ENCODE assay signal across 8 cellular contexts in the genomic region with DNA sequence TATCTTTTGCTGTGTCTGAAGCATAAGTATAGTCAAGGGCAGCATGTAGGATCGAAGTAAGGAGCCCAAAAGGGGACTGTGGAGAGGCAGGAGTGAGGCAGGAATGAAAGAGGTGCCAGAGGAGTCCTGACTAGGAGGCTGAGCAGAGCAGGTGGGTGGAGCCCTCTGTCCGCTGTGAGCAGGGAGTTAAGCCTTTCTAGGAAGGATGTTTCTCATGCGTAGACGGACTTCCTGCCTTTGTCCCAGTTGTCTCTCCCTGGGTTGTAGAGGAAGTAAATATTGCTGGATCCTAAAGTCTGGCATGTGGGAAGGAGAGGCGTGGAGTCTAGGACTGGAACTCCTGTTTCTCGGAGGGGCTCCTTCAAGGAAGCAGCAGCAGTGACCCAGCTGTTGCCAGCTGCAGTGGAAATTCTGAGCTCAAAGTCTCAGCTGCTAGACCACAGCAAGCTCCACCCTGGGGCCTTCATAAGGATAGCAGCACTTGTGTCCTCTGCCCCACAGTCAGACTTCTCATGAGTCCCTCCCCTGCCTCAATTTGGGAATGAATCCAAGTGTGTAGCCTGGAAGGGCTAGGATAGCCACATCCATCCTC. TPM values are rescaled to one million over a fixed set of nuclear protein-coding genes. Genes with fewer than 3 reads are reported as not detected.
A peak's percentile ranks its signal among the peaks of the same experiment; 100 is the strongest.
DNase-seq lines count a peak whose midpoint lies in the region; ATAC-seq, FAIRE-seq and TF ChIP-seq lines count a peak whose summit lies in the region.

No MANE protein-coding gene starts in this region.

- POLR2A ChIA-PET in A549 (lab: Yijun Ruan, JAX): no interaction called here
- POLR2A ChIA-PET in activated naive CD8-positive, alpha-beta T cell treated with anti-CD3 and anti-CD28 coated beads, Interleukin-2, amount 10 ng/mL, durations not matched to agents 7 days and 5 days (lab: Charles Lee): interaction anchor here (0.9 kb wide), 1 partner anchor 44 kb away, joined by 3 read pairs; no protein-coding TSS in a partner anchor

- H3K36me3 Mint-ChIP-seq in activated naive CD8-positive, alpha-beta T cell treated with anti-CD3 and anti-CD28 coated beads, Interleukin-2, amount 10 ng/mL, durations not matched to agents 7 days and 5 days: peaks cover 1% of the 10 kb centered on the region

- H3K4me2 ChIP-seq in A549: peak overlapping the region; percentile 4; the same call in 1 of the 3 replicates

- peak overlapping the region; percentile 57 for H3K4me3 Mint-ChIP-seq in activated naive CD8-positive, alpha-beta T cell treated with anti-CD3 and anti-CD28 coated beads, Interleukin-2, amount 10 ng/mL, durations not matched to agents 7 days and 5 days

- ATAC-seq in A549 (peak; percentile 70 to 90), GM18867 (IDR thresholded peaks at IDR 0.05; ENCODE audit: unreplicated experiment) (peak; percentile 53), left ventricle myocardium superior (peak; percentile 94)
- ATAC-seq in activated naive CD8-positive, alpha-beta T cell treated with anti-CD3 and anti-CD28 coated beads, Interleukin-2, amount 10 ng/mL, durations not matched to agents 7 days and 5 days (ENCODE audit: low read depth): peak; percentile 80

- no peak for TF ChIP-seq EP300 in A549 (IDR thresholded peaks at IDR 0.05)

- 0 out of 3 replicates have a peak, but pooled peaks cover 6% of the 10 kb centered on the region for H3K4me1 ChIP-seq in A549

- no peaks in the 10 kb centered on the region for H3K27me3 Mint-ChIP-seq in activated naive CD8-positive, alpha-beta T cell treated with anti-CD3 and anti-CD28 coated beads, Interleukin-2, amount 10 ng/mL, durations not matched to agents 7 days and 5 days

- H3K9me3 ChIP-seq in A549: no peaks in the 10 kb centered on the region

- peak overlapping the region; percentile 72 for H3K27ac Mint-ChIP-seq in activated naive CD8-positive, alpha-beta T cell treated with anti-CD3 and anti-CD28 coated beads, Interleukin-2, amount 10 ng/mL, durations not matched to agents 7 days and 5 days

- FAIRE-seq in A549 (lab: Jason Lieb, UNC): no peak

- TF ChIP-seq RAD21 in A549 (conservative IDR thresholded peaks at IDR 0.05 in 1 of 2, IDR thresholded peaks at IDR 0.05 in 1 of 2): no peak

- intact Hi-C loops in left ventricle myocardium superior (cut with micrococcal nuclease): loop anchor here (5.0 kb wide), 1 partner anchor 48 kb away; no protein-coding TSS in a partner anchor

- CTCF ChIA-PET in A549 (lab: Yijun Ruan, JAX): interaction anchor here (0.7 to 6.3 kb wide), 3 partner anchors 25 to 58 kb away, joined by 3 to 87 read pairs (median 3); no protein-coding TSS in a partner anchor

- H3K9me3 Mint-ChIP-seq in activated naive CD8-positive, alpha-beta T cell treated with anti-CD3 and anti-CD28 coated beads, Interleukin-2, amount 10 ng/mL, durations not matched to agents 7 days and 5 days: no peaks in the 10 kb centered on the region

- peak overlapping the region in 1 of 2 experiments; percentile 17; a peak in 1 of 6 replicates for H3K27ac ChIP-seq in A549

- H3K4me3 ChIP-seq in A549: no peak overlapping the region
- H3K4me3 ChIP-seq in retinal pigment epithelial cell (ENCODE audit: low read length): no peak overlapping the region

- peaks cover 21% of the 10 kb centered on the region for H3K4me1 Mint-ChIP-seq in activated naive CD8-positive, alpha-beta T cell treated with anti-CD3 and anti-CD28 coated beads, Interleukin-2, amount 10 ng/mL, durations not matched to agents 7 days and 5 days

- TF ChIP-seq CTCF in A549 (IDR thresholded peaks at IDR 0.05): no peak
- no peak for TF ChIP-seq CTCF in retinal pigment epithelial cell (conservative IDR thresholded peaks at IDR 0.05; ENCODE audit: low read depth, low read length)

- WGBS in A549 (ENCODE audit: missing lambda C conversion rate): 40% methylated on average over 6 of the region's 6 CpGs

- TF ChIP-seq POLR2A in A549 (IDR thresholded peaks at IDR 0.05; ENCODE audit: low read length): no peak

- DNase-seq in A549 (ENCODE audit: low read depth in 1 of 2, low spot score in 1 of 2) (peak; percentile 22 to 73), NCI-H2029 (lab: John Stamatoyannopoulos, UW) (peak; percentile 54), left ventricle myocardium superior (peak; percentile 82), retinal pigment epithelial cell (ENCODE audit: low read depth) (peak; percentile 10), NCI-H1092 treated with DMSO at 0.1 percent for 48 hours (lab: John Stamatoyannopoulos, UW) (no peak), SW480 (ENCODE audit: low spot score) (no peak)
- DNase-seq in activated naive CD8-positive, alpha-beta T cell treated with anti-CD3 and anti-CD28 coated beads, Interleukin-2, amount 10 ng/mL, durations not matched to agents 7 days and 5 days: no peak

TF ChIP-seq in A549, 52 proteins besides CTCF, POLR2A, EP300 and RAD21:
- TF ChIP-seq ZC3H11A (IDR thresholded peaks at IDR 0.05): no peak
- TF ChIP-seq, protein P1, sequence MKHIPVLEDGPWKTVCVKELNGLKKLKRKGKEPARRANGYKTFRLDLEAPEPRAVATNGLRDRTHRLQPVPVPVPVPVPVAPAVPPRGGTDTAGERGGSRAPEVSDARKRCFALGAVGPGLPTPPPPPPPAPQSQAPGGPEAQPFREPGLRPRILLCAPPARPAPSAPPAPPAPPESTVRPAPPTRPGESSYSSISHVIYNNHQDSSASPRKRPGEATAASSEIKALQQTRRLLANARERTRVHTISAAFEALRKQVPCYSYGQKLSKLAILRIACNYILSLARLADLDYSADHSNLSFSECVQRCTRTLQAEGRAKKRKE (CRISPR knock-in tag; IDR thresholded peaks at IDR 0.05; ENCODE audit: low read depth): no peak
- TF ChIP-seq CHD4 (IDR thresholded peaks at IDR 0.05; ENCODE audit: borderline replicate concordance): no peak
- no peak for TF ChIP-seq MAZ (IDR thresholded peaks at IDR 0.05; ENCODE audit: borderline replicate concordance, low read depth, low read length)
- TF ChIP-seq, protein P2, sequence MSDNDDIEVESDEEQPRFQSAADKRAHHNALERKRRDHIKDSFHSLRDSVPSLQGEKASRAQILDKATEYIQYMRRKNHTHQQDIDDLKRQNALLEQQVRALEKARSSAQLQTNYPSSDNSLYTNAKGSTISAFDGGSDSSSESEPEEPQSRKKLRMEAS (IDR thresholded peaks at IDR 0.05): no peak
- TF ChIP-seq FOSL2 (IDR thresholded peaks at IDR 0.05): no peak
- TF ChIP-seq FOSL2 (CRISPR knock-in tag; IDR thresholded peaks at IDR 0.05): no peak
- no peak for TF ChIP-seq ZNF302 (CRISPR knock-in tag; IDR thresholded peaks at IDR 0.05)
- TF ChIP-seq HDAC2 (IDR thresholded peaks at IDR 0.05): no peak
- TF ChIP-seq FOXS1 (CRISPR knock-in tag; IDR thresholded peaks at IDR 0.05): no peak
- TF ChIP-seq HOXA7 (CRISPR knock-in tag; IDR thresholded peaks at IDR 0.05): no peak
- TF ChIP-seq NFE2L2 (conservative IDR thresholded peaks at IDR 0.05; ENCODE audit: low read length): no peak
- no peak for TF ChIP-seq HOXB13 (CRISPR knock-in tag; IDR thresholded peaks at IDR 0.05; ENCODE audit: low read depth)
- no peak for TF ChIP-seq FOSB (CRISPR knock-in tag; IDR thresholded peaks at IDR 0.05)
- TF ChIP-seq KDM1A (IDR thresholded peaks at IDR 0.05; ENCODE audit: low read depth): no peak
- TF ChIP-seq NR3C1 (IDR thresholded peaks at IDR 0.05): no peak
- no peak for TF ChIP-seq ZFP36 (IDR thresholded peaks at IDR 0.05; ENCODE audit: borderline replicate concordance, partially characterized antibody)
- no peak for TF ChIP-seq RCOR1 (IDR thresholded peaks at IDR 0.05; ENCODE audit: low read depth, low read length)
- no peak for TF ChIP-seq RARB (CRISPR knock-in tag; IDR thresholded peaks at IDR 0.05)
- no peak for TF ChIP-seq BHLHE40 (IDR thresholded peaks at IDR 0.05; ENCODE audit: low read depth, low read length)

RNA-seq across cellular contexts. Expression of a gene that starts 44.0 kb away (rescaled TPM):
- polyA plus RNA-seq in A549 (2011; rRNA removed) (46.4 and 61.6 TPM in 2 replicates), A549 (2017; fragmentation: RNase III; extraction: RNeasy Plus Mini Kit Qiagen cat#74134 plus additional on column Dnase treatment) (13.3 to 16.5 TPM (median 15.1 TPM) in 3 replicates)
- 17.7 and 27.3 TPM in 2 replicates for polyA plus RNA-seq in A549 (2012; cell fraction: cytosol; rRNA removed)
- polyA plus RNA-seq in A549 (2012; cell fraction: nucleus; rRNA removed): 19.4 and 20.9 TPM in 2 replicates
- polyA minus RNA-seq in A549 (2011; rRNA and poly(A)+ RNA removed): 81.1 and 121 TPM in 2 replicates
- total RNA-seq in activated naive CD8-positive, alpha-beta T cell treated with anti-CD3 and anti-CD28 coated beads, Interleukin-2, amount 10 ng/mL, durations not matched to agents 7 days and 5 days: 10 to 100 TPM; 10.3 to 14.5 TPM
- total RNA-seq in left ventricle myocardium superior: 26.9 TPM

Comparison
In these comparisons a context has a peak if more than half of its experiments do, and no peak if none do; other contexts are left out.
1. DNase-seq: peak in A549 (2 of 2), NCI-H2029 (single experiment), left ventricle myocardium superior (single experiment) and retinal pigment epithelial cell (single experiment); none in activated naive CD8-positive, alpha-beta T cell treated with anti-CD3 and anti-CD28 coated beads, Interleukin-2, amount 10 ng/mL, durations not matched to agents 7 days and 5 days (single experiment), NCI-H1092 treated with DMSO at 0.1 percent for 48 hours (single experiment) and SW480 (single experiment).
2. Peak in every context shown above with its lines, with median percentiles within 50 percentile points of each other: ATAC-seq.